ENCODE assay signal across 14 cellular contexts in the genomic region with DNA sequence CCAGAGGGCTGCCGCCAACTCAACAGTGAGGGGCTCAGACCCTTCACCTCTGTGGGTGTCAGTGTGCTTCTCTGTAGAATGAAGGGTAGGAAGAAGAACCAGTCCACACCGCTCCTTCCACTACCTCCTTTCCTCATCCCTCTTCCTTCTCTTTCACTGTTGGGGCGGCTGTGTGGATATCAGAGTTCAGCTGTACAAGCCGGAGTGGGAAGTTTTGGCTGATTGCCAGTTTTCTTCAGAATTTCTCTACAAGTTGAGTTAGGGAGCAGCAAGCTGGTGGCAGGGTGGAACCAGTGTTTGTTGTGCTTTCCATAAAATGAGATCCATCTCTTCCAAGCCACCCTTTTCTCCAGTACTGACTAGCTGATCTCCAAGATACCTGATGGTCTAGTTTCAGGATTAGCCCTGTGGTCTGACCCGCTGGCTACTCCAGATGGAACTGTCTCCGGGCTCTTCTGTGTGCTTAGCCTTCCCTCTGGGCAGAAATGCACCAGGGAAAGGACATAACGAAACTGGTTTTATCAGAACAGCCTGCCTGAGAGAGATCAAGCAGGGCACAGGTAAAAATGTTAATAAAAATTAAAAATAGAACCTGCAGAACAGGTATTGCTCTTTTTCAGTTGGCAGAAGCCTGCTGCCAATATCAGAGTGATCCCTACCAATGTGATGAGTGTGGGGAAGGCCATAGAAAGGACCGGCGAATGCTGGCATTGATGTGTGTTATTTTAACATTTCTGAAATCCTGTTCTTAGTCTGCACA.
A peak's percentile ranks its signal among the peaks of the same experiment; 100 is the strongest.
DNase-seq lines count a peak whose midpoint lies in the region; ATAC-seq and TF ChIP-seq lines count a peak whose summit lies in the region.
"Had no signal": no experiment of that assay in that cellular context is flagged by ENCODE, and none has a peak within 500 bp of the region (broad histone marks: within the 10 kb centered on the region; RNA-seq: fewer than 3 reads in every experiment).

No MANE protein-coding gene starts in this region.

- H3K27me3 Mint-ChIP-seq in immature natural killer cell (ENCODE audit: low read depth in 3 of 3) = peaks cover 0 to 2% (median 2%) of the 10 kb centered on the region in 3 donors
- H3K27me3 Mint-ChIP-seq: activated CD4-positive, alpha-beta T cell treated with anti-CD3 and anti-CD28 coated beads for 36 hours had no signal

- no peaks in the 10 kb centered on the region for H3K9me3 Mint-ChIP-seq in immature natural killer cell
- H3K9me3 Mint-ChIP-seq: activated T-helper 1 cell treated with anti-CD3 and anti-CD28 coated beads, Interleukin-12 subunit alpha, Interleukin-12 subunit beta, Interleukin-2, Interleukin-4 antibody, amounts not matched to agents 30 ng/mL and 10 ng/mL and 1 ng/mL, durations not matched to agents 14 hours and 24 hours and 36 hours had no signal

- H3K4me1 Mint-ChIP-seq in immature natural killer cell = no peaks in the 10 kb centered on the region
- H3K4me1 Mint-ChIP-seq: activated CD4-positive, alpha-beta T cell treated with anti-CD3 and anti-CD28 coated beads for 36 hours had no signal

- H3K36me3 ChIP-seq in ascending aorta (no peaks in the 10 kb centered on the region), suprapubic skin (no peaks in the 10 kb centered on the region)
- H3K36me3 ChIP-seq: neutrophil had no signal

- 54% methylated on average over 9 of the region's 9 CpGs for WGBS in suprapubic skin

- H3K4me1 ChIP-seq in ascending aorta = peaks cover 2 to 34% of the 10 kb centered on the region in 2 donors
- peaks cover 28% of the 10 kb centered on the region for H3K4me1 ChIP-seq in suprapubic skin

- DNase-seq in NCI-H2196 (lab: John Stamatoyannopoulos, UW; ENCODE audit: unreplicated experiment) = peak; percentile 23
- no peak for DNase-seq in NCI-H2196 treated with DMSO at 0.1 percent for 48 hours (lab: John Stamatoyannopoulos, UW; ENCODE audit: unreplicated experiment)
- DNase-seq in ascending aorta (ENCODE audit: low spot score in 2 of 2) = no peak
- DNase-seq in left colon = no peak
- DNase-seq in suprapubic skin (ENCODE audit: low spot score in 2 of 2) = no peak
- no peak for DNase-seq in immature natural killer cell
- no peak for DNase-seq in AG20443 (ENCODE audit: low spot score)
- DNase-seq: activated CD4-positive, alpha-beta T cell treated with anti-CD3 and anti-CD28 coated beads for 36 hours; Kasumi-1; stimulated activated CD4-positive, alpha-beta T cell treated with anti-CD3 and anti-CD28 coated beads, Interleukin-4, amount 100 ng/mL, for 24 hours had no signal

- no peak for TF ChIP-seq CTCF in ascending aorta (IDR thresholded peaks at IDR 0.05)
- TF ChIP-seq CTCF in suprapubic skin (IDR thresholded peaks at IDR 0.05) = no peak

- intact Hi-C loops in ascending aorta (cut with DNase I) (loop anchor here (5.0 kb wide), 2 partner anchors 109 to 134 kb away; no protein-coding TSS in a partner anchor), left colon (cut with DNase I, micrococcal nuclease) (loop anchor here in 1 of 2 donors (5.0 to 10.0 kb wide), 2 partner anchors 174 to 257 kb away; no protein-coding TSS in a partner anchor)

- no peaks in the 10 kb centered on the region for H3K27me3 ChIP-seq in ascending aorta
- H3K27me3 ChIP-seq in suprapubic skin = no peaks in the 10 kb centered on the region
- H3K27me3 ChIP-seq: neutrophil had no signal

- no peak overlapping the region for H3K27ac Mint-ChIP-seq in immature natural killer cell
- H3K27ac Mint-ChIP-seq: activated CD4-positive, alpha-beta T cell treated with anti-CD3 and anti-CD28 coated beads for 36 hours; activated T-helper 1 cell treated with anti-CD3 and anti-CD28 coated beads, Interleukin-12 subunit alpha, Interleukin-12 subunit beta, Interleukin-2, Interleukin-4 antibody, amounts not matched to agents 30 ng/mL and 10 ng/mL and 1 ng/mL, durations not matched to agents 14 hours and 24 hours and 36 hours had no signal

- no peak for TF ChIP-seq POLR2A in suprapubic skin (IDR thresholded peaks at IDR 0.05)

- H3K9me3 ChIP-seq in ascending aorta = no peaks in the 10 kb centered on the region
- H3K9me3 ChIP-seq in suprapubic skin = no peaks in the 10 kb centered on the region
- H3K9me3 ChIP-seq: neutrophil had no signal

- peak overlapping the region; percentile 87 for H3K27ac ChIP-seq in ascending aorta
- H3K27ac ChIP-seq in suprapubic skin = peak overlapping the region; percentile 41
- H3K27ac ChIP-seq: neutrophil had no signal

- H3K4me3 ChIP-seq in ascending aorta (no peak overlapping the region), suprapubic skin (no peak overlapping the region)
- H3K4me3 ChIP-seq: GM12878 had no signal

- ATAC-seq in left colon (peak; percentile 55), HG02610 (IDR thresholded peaks at IDR 0.05; ENCODE audit: unreplicated experiment) (no peak)
- ATAC-seq: activated CD4-positive, alpha-beta T cell treated with anti-CD3 and anti-CD28 coated beads for 36 hours; GM12878 had no signal

- H3K36me3 Mint-ChIP-seq in immature natural killer cell = no peaks in the 10 kb centered on the region

- TF ChIP-seq EP300 in suprapubic skin (IDR thresholded peaks at IDR 0.05) = no peak

- no peak overlapping the region for H3K4me3 Mint-ChIP-seq in immature natural killer cell
- H3K4me3 Mint-ChIP-seq: activated CD4-positive, alpha-beta T cell treated with anti-CD3 and anti-CD28 coated beads for 36 hours; activated T-helper 1 cell treated with anti-CD3 and anti-CD28 coated beads, Interleukin-12 subunit alpha, Interleukin-12 subunit beta, Interleukin-2, Interleukin-4 antibody, amounts not matched to agents 30 ng/mL and 10 ng/mL and 1 ng/mL, durations not matched to agents 14 hours and 24 hours and 36 hours had no signal
